2 cellular contexts compared by ENCODE assay signal in the genomic region with DNA sequence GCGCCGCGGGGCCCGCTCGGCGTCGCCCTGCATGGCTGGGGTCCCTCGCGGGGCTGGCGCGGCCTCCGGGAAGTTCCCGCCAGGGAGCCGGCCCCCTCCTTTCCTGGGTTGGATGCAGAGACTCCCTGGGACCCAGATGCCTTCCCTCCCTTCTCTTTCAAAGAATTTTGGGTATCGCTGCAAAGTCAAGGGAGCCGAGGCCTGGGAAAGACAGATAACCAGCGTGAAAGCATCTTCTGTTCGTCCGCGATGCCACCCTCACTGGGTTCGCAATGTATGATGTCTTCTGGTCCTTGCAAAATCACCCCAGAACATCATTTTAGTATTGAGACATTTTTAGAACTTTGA.
TF ChIP-seq lines count a peak whose summit lies in the region.

No MANE protein-coding gene starts in this region.

TF ChIP-seq in liver, 16 proteins besides CTCF, POLR2A, EP300 and RAD21:
- TF ChIP-seq, protein P1, sequence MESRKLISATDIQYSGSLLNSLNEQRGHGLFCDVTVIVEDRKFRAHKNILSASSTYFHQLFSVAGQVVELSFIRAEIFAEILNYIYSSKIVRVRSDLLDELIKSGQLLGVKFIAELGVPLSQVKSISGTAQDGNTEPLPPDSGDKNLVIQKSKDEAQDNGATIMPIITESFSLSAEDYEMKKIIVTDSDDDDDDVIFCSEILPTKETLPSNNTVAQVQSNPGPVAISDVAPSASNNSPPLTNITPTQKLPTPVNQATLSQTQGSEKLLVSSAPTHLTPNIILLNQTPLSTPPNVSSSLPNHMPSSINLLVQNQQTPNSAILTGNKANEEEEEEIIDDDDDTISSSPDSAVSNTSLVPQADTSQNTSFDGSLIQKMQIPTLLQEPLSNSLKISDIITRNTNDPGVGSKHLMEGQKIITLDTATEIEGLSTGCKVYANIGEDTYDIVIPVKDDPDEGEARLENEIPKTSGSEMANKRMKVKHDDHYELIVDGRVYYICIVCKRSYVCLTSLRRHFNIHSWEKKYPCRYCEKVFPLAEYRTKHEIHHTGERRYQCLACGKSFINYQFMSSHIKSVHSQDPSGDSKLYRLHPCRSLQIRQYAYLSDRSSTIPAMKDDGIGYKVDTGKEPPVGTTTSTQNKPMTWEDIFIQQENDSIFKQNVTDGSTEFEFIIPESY (IDR thresholded peaks at IDR 0.05), result no peak
- TF ChIP-seq, protein P2, sequence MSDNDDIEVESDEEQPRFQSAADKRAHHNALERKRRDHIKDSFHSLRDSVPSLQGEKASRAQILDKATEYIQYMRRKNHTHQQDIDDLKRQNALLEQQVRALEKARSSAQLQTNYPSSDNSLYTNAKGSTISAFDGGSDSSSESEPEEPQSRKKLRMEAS (IDR thresholded peaks at IDR 0.05), result no peak
- TF ChIP-seq TAF1 (conservative IDR thresholded peaks at IDR 0.05), result no peak
- no peak for TF ChIP-seq HNF4A (conservative IDR thresholded peaks at IDR 0.05)
- TF ChIP-seq NR2F2 (IDR thresholded peaks at IDR 0.05), result no peak
- no peak for TF ChIP-seq YY1 (IDR thresholded peaks at IDR 0.05)
- no peak for TF ChIP-seq SP1 (IDR thresholded peaks at IDR 0.05)
- TF ChIP-seq EGR1 (IDR thresholded peaks at IDR 0.05; ENCODE audit: low read depth in 2 of 2), result no peak
- TF ChIP-seq FOXA2 (IDR thresholded peaks at IDR 0.05), result no peak
- TF ChIP-seq, protein P3, sequence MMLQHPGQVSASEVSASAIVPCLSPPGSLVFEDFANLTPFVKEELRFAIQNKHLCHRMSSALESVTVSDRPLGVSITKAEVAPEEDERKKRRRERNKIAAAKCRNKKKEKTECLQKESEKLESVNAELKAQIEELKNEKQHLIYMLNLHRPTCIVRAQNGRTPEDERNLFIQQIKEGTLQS (IDR thresholded peaks at IDR 0.05), result no peak
- no peak for TF ChIP-seq HNF4G (IDR thresholded peaks at IDR 0.05)
- TF ChIP-seq JUND (IDR thresholded peaks at IDR 0.05), result no peak
- no peak for TF ChIP-seq FOXA1 (IDR thresholded peaks at IDR 0.05)
- no peak for TF ChIP-seq RXRA (IDR thresholded peaks at IDR 0.05)
- TF ChIP-seq GABPA (IDR thresholded peaks at IDR 0.05 in 1 of 2, conservative IDR thresholded peaks at IDR 0.05 in 1 of 2), result no peak
- TF ChIP-seq, protein P4, sequence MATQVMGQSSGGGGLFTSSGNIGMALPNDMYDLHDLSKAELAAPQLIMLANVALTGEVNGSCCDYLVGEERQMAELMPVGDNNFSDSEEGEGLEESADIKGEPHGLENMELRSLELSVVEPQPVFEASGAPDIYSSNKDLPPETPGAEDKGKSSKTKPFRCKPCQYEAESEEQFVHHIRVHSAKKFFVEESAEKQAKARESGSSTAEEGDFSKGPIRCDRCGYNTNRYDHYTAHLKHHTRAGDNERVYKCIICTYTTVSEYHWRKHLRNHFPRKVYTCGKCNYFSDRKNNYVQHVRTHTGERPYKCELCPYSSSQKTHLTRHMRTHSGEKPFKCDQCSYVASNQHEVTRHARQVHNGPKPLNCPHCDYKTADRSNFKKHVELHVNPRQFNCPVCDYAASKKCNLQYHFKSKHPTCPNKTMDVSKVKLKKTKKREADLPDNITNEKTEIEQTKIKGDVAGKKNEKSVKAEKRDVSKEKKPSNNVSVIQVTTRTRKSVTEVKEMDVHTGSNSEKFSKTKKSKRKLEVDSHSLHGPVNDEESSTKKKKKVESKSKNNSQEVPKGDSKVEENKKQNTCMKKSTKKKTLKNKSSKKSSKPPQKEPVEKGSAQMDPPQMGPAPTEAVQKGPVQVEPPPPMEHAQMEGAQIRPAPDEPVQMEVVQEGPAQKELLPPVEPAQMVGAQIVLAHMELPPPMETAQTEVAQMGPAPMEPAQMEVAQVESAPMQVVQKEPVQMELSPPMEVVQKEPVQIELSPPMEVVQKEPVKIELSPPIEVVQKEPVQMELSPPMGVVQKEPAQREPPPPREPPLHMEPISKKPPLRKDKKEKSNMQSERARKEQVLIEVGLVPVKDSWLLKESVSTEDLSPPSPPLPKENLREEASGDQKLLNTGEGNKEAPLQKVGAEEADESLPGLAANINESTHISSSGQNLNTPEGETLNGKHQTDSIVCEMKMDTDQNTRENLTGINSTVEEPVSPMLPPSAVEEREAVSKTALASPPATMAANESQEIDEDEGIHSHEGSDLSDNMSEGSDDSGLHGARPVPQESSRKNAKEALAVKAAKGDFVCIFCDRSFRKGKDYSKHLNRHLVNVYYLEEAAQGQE (IDR thresholded peaks at IDR 0.05), result no peak

TF ChIP-seq in HepG2, 621 proteins besides CTCF, POLR2A, EP300 and RAD21:
- TF ChIP-seq ZNF674 (CRISPR knock-in tag; IDR thresholded peaks at IDR 0.05; ENCODE audit: low read depth), result no peak
- TF ChIP-seq, protein P5, sequence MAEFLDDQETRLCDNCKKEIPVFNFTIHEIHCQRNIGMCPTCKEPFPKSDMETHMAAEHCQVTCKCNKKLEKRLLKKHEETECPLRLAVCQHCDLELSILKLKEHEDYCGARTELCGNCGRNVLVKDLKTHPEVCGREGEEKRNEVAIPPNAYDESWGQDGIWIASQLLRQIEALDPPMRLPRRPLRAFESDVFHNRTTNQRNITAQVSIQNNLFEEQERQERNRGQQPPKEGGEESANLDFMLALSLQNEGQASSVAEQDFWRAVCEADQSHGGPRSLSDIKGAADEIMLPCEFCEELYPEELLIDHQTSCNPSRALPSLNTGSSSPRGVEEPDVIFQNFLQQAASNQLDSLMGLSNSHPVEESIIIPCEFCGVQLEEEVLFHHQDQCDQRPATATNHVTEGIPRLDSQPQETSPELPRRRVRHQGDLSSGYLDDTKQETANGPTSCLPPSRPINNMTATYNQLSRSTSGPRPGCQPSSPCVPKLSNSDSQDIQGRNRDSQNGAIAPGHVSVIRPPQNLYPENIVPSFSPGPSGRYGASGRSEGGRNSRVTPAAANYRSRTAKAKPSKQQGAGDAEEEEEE (CRISPR knock-in tag; IDR thresholded peaks at IDR 0.05; ENCODE audit: borderline replicate concordance), result no peak
- no peak for TF ChIP-seq POLR2AphosphoS5 (IDR thresholded peaks at IDR 0.05; ENCODE audit: low read depth, low read length)
- no peak for TF ChIP-seq ZNF749 (CRISPR knock-in tag; IDR thresholded peaks at IDR 0.05; ENCODE audit: borderline replicate concordance)
- TF ChIP-seq, protein P6, sequence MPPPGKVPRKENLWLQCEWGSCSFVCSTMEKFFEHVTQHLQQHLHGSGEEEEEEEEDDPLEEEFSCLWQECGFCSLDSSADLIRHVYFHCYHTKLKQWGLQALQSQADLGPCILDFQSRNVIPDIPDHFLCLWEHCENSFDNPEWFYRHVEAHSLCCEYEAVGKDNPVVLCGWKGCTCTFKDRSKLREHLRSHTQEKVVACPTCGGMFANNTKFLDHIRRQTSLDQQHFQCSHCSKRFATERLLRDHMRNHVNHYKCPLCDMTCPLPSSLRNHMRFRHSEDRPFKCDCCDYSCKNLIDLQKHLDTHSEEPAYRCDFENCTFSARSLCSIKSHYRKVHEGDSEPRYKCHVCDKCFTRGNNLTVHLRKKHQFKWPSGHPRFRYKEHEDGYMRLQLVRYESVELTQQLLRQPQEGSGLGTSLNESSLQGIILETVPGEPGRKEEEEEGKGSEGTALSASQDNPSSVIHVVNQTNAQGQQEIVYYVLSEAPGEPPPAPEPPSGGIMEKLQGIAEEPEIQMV (CRISPR knock-in tag; IDR thresholded peaks at IDR 0.05; ENCODE audit: low read depth), result no peak
